ENCODE assay signal across 24 cellular contexts in genomic region chr1:40701684-40702083, GRCh38. TPM values are rescaled to one million over a fixed set of nuclear protein-coding genes. Genes with fewer than 3 reads are reported as not detected.
DNase-seq lines count a peak whose midpoint lies in the region; ATAC-seq and TF ChIP-seq lines count a peak whose summit lies in the region.
"Had no signal": no experiment of that assay in that cellular context is flagged by ENCODE, and none has a peak within 500 bp of the region (broad histone marks: within the 10 kb centered on the region; RNA-seq: fewer than 3 reads in every experiment).

No MANE protein-coding gene starts in this region.

- intact Hi-C loops in CD14-positive monocyte (cut with micrococcal nuclease) = no loop called here

- no peak for DNase-seq in CD14-positive monocyte (ENCODE audit: low spot score)
- DNase-seq in GM23338 (ENCODE audit: low spot score) = no peak
- no peak for DNase-seq in WERI-Rb-1
- no peak for DNase-seq in nephron progenitor cell
- DNase-seq in NCI-H345 treated with DMSO at 0.1 percent for 48 hours (lab: John Stamatoyannopoulos, UW; ENCODE audit: unreplicated experiment) = no peak
- no peak for DNase-seq in mucosa of gallbladder (ENCODE audit: low spot score)
- no peak for DNase-seq in NCI-H1105 (lab: John Stamatoyannopoulos, UW)
- DNase-seq: activated CD4-positive, alpha-beta T cell treated with anti-CD3 and anti-CD28 coated beads, Interleukin-2, amount 10 ng/mL, durations not matched to agents 7 days and 5 days; activated naive CD4-positive, alpha-beta T cell; activated T-cell treated with anti-CD3 and anti-CD28 coated beads, Interleukin-2, amount 50 U/mL, for 4 hours; amygdala; colonic mucosa; effector memory CD8-positive, alpha-beta T cell; erythroblast; kidney glomerular epithelial cell; mammary epithelial cell; NCI-H1092 treated with DMSO at 0.1 percent for 48 hours; NCI-H1930; NCI-H69 had no signal

- H3K4me1 Mint-ChIP-seq in CD14-positive monocyte = peaks cover 55% of the 10 kb centered on the region
- peaks cover 27% of the 10 kb centered on the region for H3K4me1 Mint-ChIP-seq in GM23338
- H3K4me1 Mint-ChIP-seq in nephron progenitor cell = peaks cover 29% of the 10 kb centered on the region

- H4K20me1 ChIP-seq in GM23338 (replicated peaks; ENCODE audit: insufficient read depth) = peaks cover 3% of the 10 kb centered on the region; the same call in 1 of the 2 replicates

- H3K4me3 Mint-ChIP-seq in CD14-positive monocyte (no peak overlapping the region), GM23338 (no peak overlapping the region), nephron progenitor cell (no peak overlapping the region)
- H3K4me3 Mint-ChIP-seq: activated CD4-positive, alpha-beta T cell treated with anti-CD3 and anti-CD28 coated beads, Interleukin-2, amount 10 ng/mL, durations not matched to agents 7 days and 5 days; activated T-cell treated with anti-CD3 and anti-CD28 coated beads, Interleukin-2, amount 50 U/mL, for 4 hours; effector memory CD8-positive, alpha-beta T cell; stimulated activated naive CD8-positive, alpha-beta T cell treated with anti-CD3 and anti-CD28 coated beads, Interleukin-15, Interleukin-2, amounts not matched to agents 100 ng/mL and 50 ng/mL, for 24 hours; T-helper 1 cell treated with Interleukin-12 subunit alpha and Interleukin-12 subunit beta and Interleukin-4 antibody, amounts not matched to agents 30 μg/mL and 1 μg/mL, for 36 hours had no signal

- H3K36me3 ChIP-seq in GM23338 (ENCODE audit: insufficient read depth) (no peaks in the 10 kb centered on the region), WERI-Rb-1 (no peaks in the 10 kb centered on the region)
- H3K36me3 ChIP-seq: colonic mucosa, thoracic aorta had no signal

- peaks cover 100% of the 10 kb centered on the region for H3K79me2 ChIP-seq in GM23338 (replicated peaks; ENCODE audit: insufficient read depth)

- H3K36me3 Mint-ChIP-seq in CD14-positive monocyte = peaks cover 12 to 18% of the 10 kb centered on the region in 2 donors
- H3K36me3 Mint-ChIP-seq in GM23338 (ENCODE audit: low read depth) = no peaks in the 10 kb centered on the region
- peaks cover 5% of the 10 kb centered on the region for H3K36me3 Mint-ChIP-seq in nephron progenitor cell (ENCODE audit: low read depth)

- H3K27ac Mint-ChIP-seq in CD14-positive monocyte (peak overlapping the region in 6 of 7 donors; percentile 54 to 84 (median 79)), GM23338 (no peak overlapping the region; the same call in 1 of the 2 replicates), nephron progenitor cell (peak overlapping the region; percentile 79)
- H3K27ac Mint-ChIP-seq: activated CD4-positive, alpha-beta T cell treated with anti-CD3 and anti-CD28 coated beads, Interleukin-2, amount 10 ng/mL, durations not matched to agents 7 days and 5 days had no signal

- ATAC-seq in GM23338 = no peak
- ATAC-seq in GM21515 (IDR thresholded peaks at IDR 0.05; ENCODE audit: unreplicated experiment) = no peak
- ATAC-seq: activated T-cell treated with anti-CD3 and anti-CD28 coated beads, Interleukin-2, amount 50 U/mL, for 4 hours; effector memory CD8-positive, alpha-beta T cell; HCT116 had no signal

- TF ChIP-seq CTCF in CD14-positive monocyte (IDR thresholded peaks at IDR 0.05) (no peak), GM23338 (conservative IDR thresholded peaks at IDR 0.05; ENCODE audit: low read depth in 2 of 2) (no peak), WERI-Rb-1 (IDR thresholded peaks at IDR 0.05; ENCODE audit: low read depth, low read length) (no peak), nephron progenitor cell (IDR thresholded peaks at IDR 0.05) (no peak)

- no peaks in the 10 kb centered on the region for H3F3A ChIP-seq in GM23338 (replicated peaks; ENCODE audit: low read depth)

- no peak overlapping the region for H2AFZ ChIP-seq in GM23338

- H3K27ac ChIP-seq in GM23338 (ENCODE audit: low read depth) = peak overlapping the region; percentile 50; the same call in 1 of the 2 replicates
- H3K27ac ChIP-seq in WERI-Rb-1 = peak overlapping the region; percentile 1; the same call in 1 of the 2 replicates
- H3K27ac ChIP-seq: colonic mucosa, thoracic aorta had no signal

- H3K9me2 ChIP-seq in GM23338 (ENCODE audit: insufficient read depth) = no peaks in the 10 kb centered on the region

- H3K27me3 ChIP-seq in GM23338 (ENCODE audit: insufficient read depth) (no peaks in the 10 kb centered on the region), WERI-Rb-1 (ENCODE audit: insufficient read depth, low read depth, severe bottlenecking) (no peaks in the 10 kb centered on the region)
- H3K27me3 ChIP-seq: colonic mucosa had no signal

- H3K9me3 Mint-ChIP-seq in CD14-positive monocyte = peaks cover 0 to 3% (median 2%) of the 10 kb centered on the region in 7 donors
- no peaks in the 10 kb centered on the region for H3K9me3 Mint-ChIP-seq in GM23338
- H3K9me3 Mint-ChIP-seq in nephron progenitor cell = no peaks in the 10 kb centered on the region
- H3K9me3 Mint-ChIP-seq: activated T-cell treated with anti-CD3 and anti-CD28 coated beads, Interleukin-2, amount 50 U/mL, for 4 hours; effector memory CD8-positive, alpha-beta T cell; stimulated activated naive CD8-positive, alpha-beta T cell treated with anti-CD3 and anti-CD28 coated beads, Interleukin-15, Interleukin-2, amounts not matched to agents 100 ng/mL and 50 ng/mL, for 24 hours; T-helper 1 cell treated with Interleukin-12 subunit alpha and Interleukin-12 subunit beta and Interleukin-4 antibody, amounts not matched to agents 30 μg/mL and 1 μg/mL, for 36 hours had no signal

- H3K4me3 ChIP-seq in GM23338 = no peak overlapping the region
- H3K4me3 ChIP-seq in WERI-Rb-1 (ENCODE audit: low read depth, low read length) = no peak overlapping the region
- H3K4me3 ChIP-seq: colonic mucosa, thoracic aorta had no signal

- H3K27me3 Mint-ChIP-seq in CD14-positive monocyte (ENCODE audit: low read depth in 3 of 3) (no peaks in the 10 kb centered on the region), GM23338 (ENCODE audit: insufficient read depth, low read depth, poor library complexity) (peaks cover 6% of the 10 kb centered on the region), nephron progenitor cell (ENCODE audit: low read depth, poor library complexity) (no peaks in the 10 kb centered on the region)
- H3K27me3 Mint-ChIP-seq: activated CD4-positive, alpha-beta T cell treated with anti-CD3 and anti-CD28 coated beads, Interleukin-2, amount 10 ng/mL, durations not matched to agents 7 days and 5 days; effector memory CD8-positive, alpha-beta T cell; stimulated activated naive CD8-positive, alpha-beta T cell treated with anti-CD3 and anti-CD28 coated beads, Interleukin-15, Interleukin-2, amounts not matched to agents 100 ng/mL and 50 ng/mL, for 24 hours had no signal

- H3K9me3 ChIP-seq in WERI-Rb-1 (ENCODE audit: severe bottlenecking) = no peaks in the 10 kb centered on the region
- H3K9me3 ChIP-seq: colonic mucosa, thoracic aorta had no signal

- H3K4me2 ChIP-seq in GM23338 = no peak overlapping the region

- peaks cover 12% of the 10 kb centered on the region for H3K4me1 ChIP-seq in GM23338 (ENCODE audit: insufficient read depth)
- H3K4me1 ChIP-seq: colonic mucosa had no signal

TF ChIP-seq in GM23338, 12 proteins besides CTCF, POLR2A, EP300 and RAD21 (continues in another document):
- TF ChIP-seq ZNF114 (CRISPR knock-in tag; IDR thresholded peaks at IDR 0.05) (no peak), REST (IDR thresholded peaks at IDR 0.05; ENCODE audit: unreplicated experiment) (no peak), NANOG (IDR thresholded peaks at IDR 0.05; ENCODE audit: borderline replicate concordance) (no peak), EZH2phosphoT487 (IDR thresholded peaks at IDR 0.05; ENCODE audit: unreplicated experiment) (no peak)

RNA-seq across cellular contexts. Expression of gene NFYC, which starts 10.2 kb away (rescaled TPM):
- polyA plus RNA-seq in CD14-positive monocyte (10 to 100 TPM; 61.2 to 68.2 TPM), GM23338 (2016; fragmentation: Nextera tagmentation; extraction: Ambion mirVana) (34.5 and 36.2 TPM in 2 replicates)
- total RNA-seq in GM23338 (2014; rRNA removed; shearing (Covaris generic)) = 37.8 and 42.7 TPM in 2 replicates
- total RNA-seq in mucosa of gallbladder = 57.0 TPM

RNA-seq across cellular contexts. Expression of gene RIMS3, which starts 36.2 kb away (rescaled TPM):
- polyA plus RNA-seq in CD14-positive monocyte = under 1 TPM; 0.15 to 0.26 TPM
- 19.7 and 27.2 TPM in 2 replicates for total RNA-seq in GM23338 (2014; rRNA removed; shearing (Covaris generic))
- polyA plus RNA-seq in GM23338 (2016; fragmentation: Nextera tagmentation; extraction: Ambion mirVana) = 6.9 and 8.7 TPM in 2 replicates
- 4.2 TPM for total RNA-seq in mucosa of gallbladder
